ENCODE assay signal across 7 cellular contexts in genomic region chr11:12111482-12112149, GRCh38. TPM values are rescaled to one million over a fixed set of nuclear protein-coding genes. Genes with fewer than 3 reads are reported as not detected.
A peak's percentile ranks its signal among the peaks of the same experiment; 100 is the strongest.
DNase-seq lines count a peak whose midpoint lies in the region; ATAC-seq lines count a peak whose summit lies in the region.

No MANE protein-coding gene starts in this region.

- no peaks in the 10 kb centered on the region for H3K9me3 Mint-ChIP-seq in activated T-helper 2 cell treated with anti-CD3 and anti-CD28 coated beads, Interferon-gamma antibody, Interleukin-2, Interleukin-4, amounts not matched to agents 10 μg/mL and 5 μg/mL and 100 μg/mL, durations not matched to agents 14 hours and 24 hours and 36 hours

- H3K9ac ChIP-seq in HUES64 (ENCODE audit: low read depth, low read length) (no peak overlapping the region), skeletal muscle tissue (ENCODE audit: low read depth in 1 of 3, low read length in 3 of 3) (peak overlapping the region in 2 of 3 donors; percentile 83 to 86)

- H3K4me3 ChIP-seq in HUES64 (ENCODE audit: low read length) (peak overlapping the region; percentile 64), iPS DF 6.9 (ENCODE audit: low read length) (peak overlapping the region; percentile 60; the same call in 1 of the 2 replicates), skeletal muscle tissue (ENCODE audit: low read length in 3 of 3) (peak overlapping the region; percentile 61 to 87 (median 79))

- H3K27me3 Mint-ChIP-seq in activated T-helper 2 cell treated with anti-CD3 and anti-CD28 coated beads, Interferon-gamma antibody, Interleukin-2, Interleukin-4, amounts not matched to agents 10 μg/mL and 5 μg/mL and 100 μg/mL, durations not matched to agents 14 hours and 24 hours and 36 hours (ENCODE audit: low read depth): no peaks in the 10 kb centered on the region

- intact Hi-C loops in activated T-helper 2 cell treated with anti-CD3 and anti-CD28 coated beads, Interferon-gamma antibody, Interleukin-2, Interleukin-4, amounts not matched to agents 10 μg/mL and 5 μg/mL and 100 μg/mL, durations not matched to agents 14 hours and 24 hours and 36 hours (cut with micrococcal nuclease): loop anchor here (2.0 to 5.0 kb wide), 4 partner anchors 17 to 77 kb away; no protein-coding TSS in a partner anchor

- WGBS in HUES64: 42% methylated on average over 13 of the region's 13 CpGs
- WGBS in iPS DF 6.9 (ENCODE audit: insufficient coverage, insufficient read length): no CpG with 5 or more reads among the region's 13 CpGs

- ATAC-seq in HG02852 (IDR thresholded peaks at IDR 0.05; ENCODE audit: unreplicated experiment) (no peak), GM18498 (IDR thresholded peaks at IDR 0.05; ENCODE audit: unreplicated experiment) (no peak)

- H3K27me3 ChIP-seq in HUES64 (ENCODE audit: insufficient read depth, low read length) (peaks cover 47% of the 10 kb centered on the region), iPS DF 6.9 (ENCODE audit: control insufficient read depth, insufficient read depth, low read length) (peaks cover 7% of the 10 kb centered on the region; the same call in 1 of the 2 replicates), skeletal muscle tissue (ENCODE audit: control insufficient read depth in 3 of 3, insufficient read depth in 3 of 3, low read length in 3 of 3) (no peaks in the 10 kb centered on the region)

- no peaks in the 10 kb centered on the region for H3K36me3 ChIP-seq in HUES64 (ENCODE audit: insufficient read depth, low read length)
- H3K36me3 ChIP-seq in iPS DF 6.9 (ENCODE audit: control insufficient read depth, insufficient read depth, low read length): no peaks in the 10 kb centered on the region
- no peaks in the 10 kb centered on the region for H3K36me3 ChIP-seq in skeletal muscle tissue (ENCODE audit: control insufficient read depth in 3 of 3, insufficient read depth in 3 of 3, low read length in 3 of 3)

- no peak overlapping the region for H3K27ac ChIP-seq in HUES64 (ENCODE audit: low read depth, low read length)
- no peak overlapping the region for H3K27ac ChIP-seq in iPS DF 6.9 (ENCODE audit: low read length)
- peak overlapping the region; percentile 37 for H3K27ac ChIP-seq in skeletal muscle tissue (ENCODE audit: low read depth, low read length)

- H3K36me3 Mint-ChIP-seq in activated T-helper 2 cell treated with anti-CD3 and anti-CD28 coated beads, Interferon-gamma antibody, Interleukin-2, Interleukin-4, amounts not matched to agents 10 μg/mL and 5 μg/mL and 100 μg/mL, durations not matched to agents 14 hours and 24 hours and 36 hours (ENCODE audit: low read depth): peaks cover 37% of the 10 kb centered on the region

- no peak for DNase-seq in activated T-helper 2 cell treated with anti-CD3 and anti-CD28 coated beads, Interferon-gamma antibody, Interleukin-2, Interleukin-4, amounts not matched to agents 10 μg/mL and 5 μg/mL and 100 μg/mL, durations not matched to agents 14 hours and 24 hours and 36 hours (ENCODE audit: low spot score)
- DNase-seq in iPS DF 6.9 (ENCODE audit: low read depth, low spot score): no peak
- no peak for DNase-seq in H4 (ENCODE audit: low spot score)

- peak overlapping the region; percentile 87 for H3K4me3 Mint-ChIP-seq in activated T-helper 2 cell treated with anti-CD3 and anti-CD28 coated beads, Interferon-gamma antibody, Interleukin-2, Interleukin-4, amounts not matched to agents 10 μg/mL and 5 μg/mL and 100 μg/mL, durations not matched to agents 14 hours and 24 hours and 36 hours (ENCODE audit: low read depth)

- H3K4me1 ChIP-seq in HUES64 (ENCODE audit: insufficient read depth, low read length) (peaks cover 8% of the 10 kb centered on the region; the same call in 1 of the 2 replicates), iPS DF 6.9 (ENCODE audit: control insufficient read depth, insufficient read depth, low read length) (peaks cover 2% of the 10 kb centered on the region; the same call in 1 of the 2 replicates), skeletal muscle tissue (ENCODE audit: control insufficient read depth in 3 of 3, insufficient read depth in 3 of 3, low read length in 3 of 3) (peaks cover 15 to 31% (median 18%) of the 10 kb centered on the region in 3 donors)

- H3K9me3 ChIP-seq in HUES64 (ENCODE audit: insufficient read depth, low read depth, low read length): no peaks in the 10 kb centered on the region
- no peaks in the 10 kb centered on the region for H3K9me3 ChIP-seq in iPS DF 6.9 (ENCODE audit: control insufficient read depth, insufficient read depth, low read length)
- no peaks in the 10 kb centered on the region for H3K9me3 ChIP-seq in skeletal muscle tissue (ENCODE audit: control insufficient read depth in 3 of 3, low read length in 3 of 3)

- peak overlapping the region; percentile 57 for H3K27ac Mint-ChIP-seq in activated T-helper 2 cell treated with anti-CD3 and anti-CD28 coated beads, Interferon-gamma antibody, Interleukin-2, Interleukin-4, amounts not matched to agents 10 μg/mL and 5 μg/mL and 100 μg/mL, durations not matched to agents 14 hours and 24 hours and 36 hours

- H3K4me1 Mint-ChIP-seq in activated T-helper 2 cell treated with anti-CD3 and anti-CD28 coated beads, Interferon-gamma antibody, Interleukin-2, Interleukin-4, amounts not matched to agents 10 μg/mL and 5 μg/mL and 100 μg/mL, durations not matched to agents 14 hours and 24 hours and 36 hours (ENCODE audit: low read depth): peaks cover 59% of the 10 kb centered on the region

RNA-seq across cellular contexts. Expression of gene MICAL2, which starts 1.2 kb away (rescaled TPM):
- 2.5 TPM for polyA plus RNA-seq in HUES64 (2013, experiment 1 of 2)
- 1.2 TPM for polyA plus RNA-seq in HUES64 (2013, experiment 2 of 2)
- 736 TPM in 2 replicates for total RNA-seq in activated T-helper 2 cell treated with anti-CD3 and anti-CD28 coated beads, Interferon-gamma antibody, Interleukin-2, Interleukin-4, amounts not matched to agents 10 μg/mL and 5 μg/mL and 100 μg/mL, durations not matched to agents 14 hours and 24 hours and 36 hours
- 35.5 TPM for total RNA-seq in skeletal muscle tissue
- 52.1 and 53.4 TPM in 2 replicates for total RNA-seq in H4 (2014; rRNA removed; shearing (Covaris generic))

Comparison
In these comparisons a context has a peak if more than half of its experiments do, and no peak if none do; other contexts are left out.
1. RNA of gene MICAL2, which starts 1.2 kb away (total RNA-seq): 736 TPM in activated T-helper 2 cell treated with anti-CD3 and anti-CD28 coated beads, Interferon-gamma antibody, Interleukin-2, Interleukin-4, amounts not matched to agents 10 μg/mL and 5 μg/mL and 100 μg/mL, durations not matched to agents 14 hours and 24 hours and 36 hours; 52.1 to 53.4 TPM in H4 and 35.5 TPM in skeletal muscle tissue (single experiment); every median in the first group is over 10 times any median in the second.
2. Peak in every context shown above with its lines, with median percentiles within 50 percentile points of each other: H3K4me3 ChIP-seq.